ENCODE assay signal across 18 cellular contexts in the genomic region with DNA sequence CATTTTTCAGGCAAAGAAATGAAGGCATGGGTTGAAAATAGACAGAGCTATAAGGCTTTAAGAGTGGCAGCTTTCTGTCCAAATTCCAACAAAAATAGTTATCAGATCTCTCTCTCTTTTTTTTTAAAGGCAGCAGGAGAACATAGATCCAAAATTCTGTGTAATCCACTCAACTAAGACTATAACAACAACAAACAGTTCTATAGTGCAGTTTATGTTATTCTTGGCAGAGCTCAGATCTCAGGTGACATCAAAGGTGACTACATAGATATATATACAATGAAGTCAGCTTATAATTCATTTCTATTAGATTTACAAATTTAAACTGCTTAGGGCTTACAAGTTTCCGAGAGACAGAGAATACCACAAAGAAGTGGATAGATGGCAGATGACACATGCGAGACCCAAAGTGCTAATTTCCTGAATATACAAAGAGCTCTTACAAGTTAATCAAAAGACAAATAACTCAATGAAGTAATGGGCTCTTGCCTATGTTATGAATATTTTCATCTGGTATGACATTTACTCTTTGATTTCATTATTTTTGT.
"Had no signal": no experiment of that assay in that cellular context is flagged by ENCODE, and none has a peak within 500 bp of the region (broad histone marks: within the 10 kb centered on the region; RNA-seq: fewer than 3 reads in every experiment).

No MANE protein-coding gene starts in this region.

- H3K27ac Mint-ChIP-seq: activated CD8-positive, alpha-beta T cell treated with anti-CD3 and anti-CD28 coated beads for 36 hours; activated naive CD4-positive, alpha-beta T cell treated with anti-CD3 and anti-CD28 coated beads, Interleukin-2, amount 10 ng/mL, durations not matched to agents 7 days and 5 days; activated naive CD8-positive, alpha-beta T cell treated with anti-CD3 and anti-CD28 coated beads for 36 hours; activated T-cell treated with anti-CD3 and anti-CD28 coated beads, Interleukin-2, amount 50 U/mL, for 72 hours; activated T-helper 2 cell treated with anti-CD3 and anti-CD28 coated beads, Interferon-gamma antibody, Interleukin-2, Interleukin-4, amounts not matched to agents 10 μg/mL and 5 μg/mL and 100 μg/mL, durations not matched to agents 14 hours and 24 hours and 36 hours had no signal

- DNase-seq: activated CD4-positive, alpha-beta T cell treated with anti-CD3 and anti-CD28 coated beads for 4 hours; activated CD8-positive, alpha-beta memory T cell treated with anti-CD3 and anti-CD28 coated beads, Interleukin-2, amount 50 U/mL, for 4 hours; activated CD8-positive, alpha-beta T cell treated with anti-CD3 and anti-CD28 coated beads for 36 hours; activated gamma-delta T cell treated with Interleukin-2 at 50 U/mL for 16 hours; activated naive CD4-positive, alpha-beta T cell treated with anti-CD3 and anti-CD28 coated beads, Interleukin-2, amount 10 ng/mL, durations not matched to agents 7 days and 5 days; activated naive CD8-positive, alpha-beta T cell treated with anti-CD3 and anti-CD28 coated beads for 36 hours; activated T-cell treated with anti-CD3 and anti-CD28 coated beads, Interleukin-2, amount 50 U/mL, for 72 hours; cerebellar nuclear complex; MM.1S; NCI-H1105 treated with DMSO at 0.1 percent for 48 hours; NCI-H1436 treated with DMSO at 0.1 percent for 48 hours; NCI-H187; NCI-H2081; NCI-H524; PC-9; SHP77 treated with DMSO at 0.1 percent for 48 hours had no signal

- H3K9me3 Mint-ChIP-seq: activated CD8-positive, alpha-beta T cell treated with anti-CD3 and anti-CD28 coated beads for 36 hours; activated naive CD4-positive, alpha-beta T cell treated with anti-CD3 and anti-CD28 coated beads, Interleukin-2, amount 10 ng/mL, durations not matched to agents 7 days and 5 days; activated naive CD8-positive, alpha-beta T cell treated with anti-CD3 and anti-CD28 coated beads for 36 hours; activated T-cell treated with anti-CD3 and anti-CD28 coated beads, Interleukin-2, amount 50 U/mL, for 72 hours; activated T-helper 2 cell treated with anti-CD3 and anti-CD28 coated beads, Interferon-gamma antibody, Interleukin-2, Interleukin-4, amounts not matched to agents 10 μg/mL and 5 μg/mL and 100 μg/mL, durations not matched to agents 14 hours and 24 hours and 36 hours had no signal

- H3K4me3 Mint-ChIP-seq: activated CD8-positive, alpha-beta T cell treated with anti-CD3 and anti-CD28 coated beads for 36 hours; activated naive CD4-positive, alpha-beta T cell treated with anti-CD3 and anti-CD28 coated beads, Interleukin-2, amount 10 ng/mL, durations not matched to agents 7 days and 5 days; activated naive CD8-positive, alpha-beta T cell treated with anti-CD3 and anti-CD28 coated beads for 36 hours; activated T-cell treated with anti-CD3 and anti-CD28 coated beads, Interleukin-2, amount 50 U/mL, for 72 hours had no signal

- H3K27me3 Mint-ChIP-seq: activated CD8-positive, alpha-beta T cell treated with anti-CD3 and anti-CD28 coated beads for 36 hours; activated naive CD8-positive, alpha-beta T cell treated with anti-CD3 and anti-CD28 coated beads for 36 hours had no signal

- H3K4me2 ChIP-seq: PC-9 had no signal

- H3K4me3 ChIP-seq: PC-9 had no signal

- ATAC-seq: activated CD4-positive, CD25-positive, alpha-beta regulatory T cell treated with anti-CD3 and anti-CD28 coated beads, Interleukin-2, amount 50 U/mL, for 24 hours; activated CD8-positive, alpha-beta T cell treated with anti-CD3 and anti-CD28 coated beads for 36 hours; activated T-cell treated with anti-CD3 and anti-CD28 coated beads, Interleukin-2, amount 50 U/mL, for 72 hours had no signal

- H3K27ac ChIP-seq: PC-9 had no signal

- H3K36me3 Mint-ChIP-seq: activated naive CD8-positive, alpha-beta T cell treated with anti-CD3 and anti-CD28 coated beads for 36 hours had no signal

- H2AFZ ChIP-seq: PC-9 had no signal
